ENCODE assay signal across 10 cellular contexts in genomic region chr6:39003072-39003471, GRCh38. TPM values are rescaled to one million over a fixed set of nuclear protein-coding genes. Genes with fewer than 3 reads are reported as not detected.
DNase-seq lines count a peak whose midpoint lies in the region; ATAC-seq, FAIRE-seq and TF ChIP-seq lines count a peak whose summit lies in the region.
"Had no signal": no experiment of that assay in that cellular context is flagged by ENCODE, and none has a peak within 500 bp of the region (broad histone marks: within the 10 kb centered on the region; RNA-seq: fewer than 3 reads in every experiment).

No MANE protein-coding gene starts in this region.

- no peaks in the 10 kb centered on the region for H3K9me3 Mint-ChIP-seq in natural killer cell
- no peaks in the 10 kb centered on the region for H3K9me3 Mint-ChIP-seq in natural killer cell treated with Interleukin-12 subunit alpha and Interleukin-12 subunit beta and Interleukin-15 and Interleukin-18, amount 100 ng/mL, for 72 hours

- H3K36me3 Mint-ChIP-seq in natural killer cell = no peaks in the 10 kb centered on the region
- H3K36me3 Mint-ChIP-seq in natural killer cell treated with Interleukin-12 subunit alpha and Interleukin-12 subunit beta and Interleukin-15 and Interleukin-18, amount 100 ng/mL, for 72 hours = no peaks in the 10 kb centered on the region

- H3K4me3 ChIP-seq in bronchial epithelial cell (ENCODE audit: low read depth, low read length) = no peak overlapping the region

- no peaks in the 10 kb centered on the region for H3K36me3 ChIP-seq in bronchial epithelial cell (ENCODE audit: control insufficient read depth, insufficient read depth, low read length)

- TF ChIP-seq CTCF in natural killer cell (IDR thresholded peaks at IDR 0.05) = peak; percentile 26
- TF ChIP-seq CTCF in bronchial epithelial cell (IDR thresholded peaks at IDR 0.05; ENCODE audit: insufficient read depth, low read length, severe bottlenecking) = peak; percentile 28

- no peak for DNase-seq in natural killer cell
- DNase-seq in natural killer cell treated with Interleukin-12 subunit alpha and Interleukin-12 subunit beta and Interleukin-15 and Interleukin-18, amount 100 ng/mL, for 72 hours (ENCODE audit: low spot score) = no peak
- peak; percentile 12 for DNase-seq in NCI-H1694 (lab: John Stamatoyannopoulos, UW)
- peak; percentile 7 for DNase-seq in bronchial epithelial cell (ENCODE audit: low read depth)
- peak; percentile 13 for DNase-seq in urothelium cell line (ENCODE audit: low spot score)
- no peak for DNase-seq in COLO668 (lab: John Stamatoyannopoulos, UW; ENCODE audit: unreplicated experiment)
- no peak for DNase-seq in kidney glomerular epithelial cell (lab: John Stamatoyannopoulos, UW)
- no peak for DNase-seq in NCI-H2171 treated with DMSO at 0.1 percent for 48 hours (lab: John Stamatoyannopoulos, UW)
- DNase-seq: GF-D8, NCI-H2107 had no signal

- intact Hi-C loops in natural killer cell (cut with micrococcal nuclease) = loop anchor here (2.0 kb wide), 1 partner anchor 300 kb away; no protein-coding TSS in a partner anchor

- no peak for ATAC-seq in natural killer cell
- ATAC-seq in natural killer cell treated with Interleukin-12 subunit alpha and Interleukin-12 subunit beta and Interleukin-15 and Interleukin-18, amount 100 ng/mL, for 72 hours = no peak

- FAIRE-seq in bronchial epithelial cell (lab: Jason Lieb, UNC) (no peak), urothelium cell line (lab: Jason Lieb, UNC) (no peak)

- H3K27me3 Mint-ChIP-seq in natural killer cell (ENCODE audit: low read depth in 2 of 2) = peaks cover 38 to 46% of the 10 kb centered on the region in 2 donors
- peaks cover 25 to 73% of the 10 kb centered on the region in 2 donors for H3K27me3 Mint-ChIP-seq in natural killer cell treated with Interleukin-12 subunit alpha and Interleukin-12 subunit beta and Interleukin-15 and Interleukin-18, amount 100 ng/mL, for 72 hours

- no peaks in the 10 kb centered on the region for H3K4me1 Mint-ChIP-seq in natural killer cell
- no peaks in the 10 kb centered on the region for H3K4me1 Mint-ChIP-seq in natural killer cell treated with Interleukin-12 subunit alpha and Interleukin-12 subunit beta and Interleukin-15 and Interleukin-18, amount 100 ng/mL, for 72 hours (ENCODE audit: low read depth in 2 of 2)

- H3K27me3 ChIP-seq in bronchial epithelial cell (ENCODE audit: control insufficient read depth, insufficient read depth, low read length) = peaks cover 4% of the 10 kb centered on the region

- H3K27ac Mint-ChIP-seq in natural killer cell = no peak overlapping the region
- no peak overlapping the region for H3K27ac Mint-ChIP-seq in natural killer cell treated with Interleukin-12 subunit alpha and Interleukin-12 subunit beta and Interleukin-15 and Interleukin-18, amount 100 ng/mL, for 72 hours

- H3K4me3 Mint-ChIP-seq in natural killer cell = no peak overlapping the region
- no peak overlapping the region for H3K4me3 Mint-ChIP-seq in natural killer cell treated with Interleukin-12 subunit alpha and Interleukin-12 subunit beta and Interleukin-15 and Interleukin-18, amount 100 ng/mL, for 72 hours

RNA-seq across cellular contexts. Expression of gene GLP1R, which starts 45.5 kb away (rescaled TPM):
- total RNA-seq in natural killer cell (1 to 10 TPM; 2.2 to 6.5 (median 3.0) TPM), bronchial epithelial cell (not detected in 2 replicates)
- total RNA-seq in natural killer cell treated with Interleukin-12 subunit alpha and Interleukin-12 subunit beta and Interleukin-15 and Interleukin-18, amount 100 ng/mL, for 72 hours = not detected

Comparison
In these comparisons a context has a peak if more than half of its experiments do, and no peak if none do; other contexts are left out.
1. DNase-seq: peak in NCI-H1694 (single experiment), bronchial epithelial cell (single experiment) and urothelium cell line (single experiment); none in natural killer cell (single experiment), natural killer cell treated with Interleukin-12 subunit alpha and Interleukin-12 subunit beta and Interleukin-15 and Interleukin-18, amount 100 ng/mL, for 72 hours (single experiment), COLO668 (single experiment), kidney glomerular epithelial cell (single experiment) and NCI-H2171 treated with DMSO at 0.1 percent for 48 hours (single experiment).